Comparison of ENCODE assay signal across 1 cellular context in the genomic region with DNA sequence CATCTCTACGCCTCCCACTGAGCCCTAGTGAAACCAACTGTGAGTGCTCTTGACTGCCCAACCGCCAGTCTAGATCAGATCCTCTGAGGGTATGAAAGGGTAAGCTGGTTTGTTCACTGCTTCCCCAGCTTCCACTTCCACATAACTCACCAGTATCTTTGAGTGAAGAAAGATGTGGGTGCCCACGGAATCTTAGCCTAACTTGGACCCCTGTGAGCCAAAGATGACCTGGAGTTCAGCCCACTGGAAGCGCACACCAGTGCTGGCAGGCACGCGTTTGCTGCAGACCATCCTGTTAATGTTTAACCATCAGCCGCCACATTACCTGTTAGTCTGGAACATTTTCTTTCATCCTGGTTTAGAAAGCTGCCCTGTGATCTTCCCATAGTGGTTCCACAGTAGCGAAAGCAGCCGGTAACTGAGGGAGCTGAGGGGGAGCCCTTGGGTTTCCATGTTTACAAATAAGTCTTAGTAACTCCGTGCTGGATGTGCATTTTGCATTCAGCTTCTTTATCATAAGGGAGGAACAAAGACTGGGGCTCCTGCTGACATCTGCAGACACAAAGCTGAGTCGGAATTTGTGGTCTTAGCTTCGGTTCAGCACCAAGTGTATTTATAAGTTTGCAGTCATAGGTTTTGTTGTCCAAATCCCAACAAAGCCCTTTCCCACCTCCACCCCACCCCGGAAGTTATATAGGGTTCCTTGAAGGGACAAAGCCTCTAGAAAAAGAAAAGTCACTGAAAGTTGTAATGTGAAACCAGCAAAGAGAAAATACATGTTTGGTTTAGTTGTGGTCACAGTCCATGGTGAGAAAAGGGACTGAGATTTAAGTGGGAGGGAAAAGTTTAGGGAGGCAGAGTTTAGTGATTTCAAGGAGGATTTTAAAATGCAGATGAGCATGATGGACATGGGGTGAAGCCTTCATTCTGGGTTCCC.
TF ChIP-seq lines count a peak whose summit lies in the region.

No MANE protein-coding gene starts in this region.

TF ChIP-seq in SK-N-SH treated with all-trans-retinoic acid at 6 μM for 48 hours, 23 proteins besides CTCF, POLR2A, EP300 and RAD21 (continued from another document):
- TF ChIP-seq TCF4 (CRISPR knock-in tag; IDR thresholded peaks at IDR 0.05; ENCODE audit: borderline replicate concordance), result no peak
